24 cellular contexts compared by ENCODE assay signal in the genomic region with DNA sequence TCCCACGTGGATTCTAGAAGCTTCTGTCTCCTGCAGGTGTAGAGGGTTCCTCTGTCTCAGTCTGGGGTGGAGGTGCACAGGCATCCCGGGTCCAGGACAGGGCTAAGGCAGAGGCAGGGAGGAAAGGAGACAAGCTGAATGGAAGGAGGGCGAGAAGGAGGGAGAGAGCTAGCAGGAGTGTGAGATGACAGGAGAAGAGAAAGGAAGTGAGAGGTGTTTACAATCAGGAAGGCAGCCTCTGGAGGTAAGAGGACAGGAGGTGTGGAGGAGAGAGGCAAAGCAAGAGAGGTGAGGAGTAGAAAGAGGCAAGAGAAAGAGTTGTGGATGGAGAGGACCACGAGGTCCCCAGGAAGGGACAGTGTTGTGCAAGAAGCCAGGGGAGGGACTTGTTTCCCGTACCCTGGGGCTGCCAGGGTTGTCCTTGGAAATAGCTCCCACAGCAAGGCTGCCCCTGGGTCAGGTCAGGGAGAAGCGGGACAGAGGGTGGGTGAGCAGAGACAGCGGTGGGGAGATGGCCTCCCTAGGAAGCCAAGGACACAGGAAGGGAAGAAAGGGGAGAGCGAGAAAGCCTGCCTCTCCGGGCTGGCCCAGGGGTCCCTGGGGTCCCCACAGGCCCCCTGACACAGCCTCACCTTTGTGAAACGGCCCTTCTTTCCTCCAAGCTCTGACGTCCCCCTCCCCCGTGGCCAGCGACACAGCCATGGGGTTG.
A peak's percentile ranks its signal among the peaks of the same experiment; 100 is the strongest.
DNase-seq lines count a peak whose midpoint lies in the region; ATAC-seq and TF ChIP-seq lines count a peak whose summit lies in the region.
"Had no signal": no experiment of that assay in that cellular context is flagged by ENCODE, and none has a peak within 500 bp of the region (broad histone marks: within the 10 kb centered on the region; RNA-seq: fewer than 3 reads in every experiment).

No MANE protein-coding gene starts in this region.

- intact Hi-C loops in prostate gland (cut with DNase I): no loop called here

- 74% methylated on average over 13 of the region's 13 CpGs for WGBS in prostate gland

- H3K36me3 ChIP-seq in H7 (replicated peaks; ENCODE audit: control insufficient read depth, insufficient read depth, low read length): no peaks in the 10 kb centered on the region
- H3K36me3 ChIP-seq in RWPE2 (ENCODE audit: low read depth): no peaks in the 10 kb centered on the region
- H3K36me3 ChIP-seq in prostate gland: no peaks in the 10 kb centered on the region
- H3K36me3 ChIP-seq: BLaER1 treated with 17β-estradiol and CSF1 and Interleukin-3, amounts not matched to agents 10 nM and 100 nM; neutrophil; stomach; tibial artery had no signal

- H3K9me3 ChIP-seq in RWPE2 (ENCODE audit: severe bottlenecking) (no peaks in the 10 kb centered on the region), prostate gland (no peaks in the 10 kb centered on the region)
- H3K9me3 ChIP-seq: BLaER1 treated with 17β-estradiol and CSF1 and Interleukin-3, amounts not matched to agents 10 nM and 100 nM; Caco-2; neutrophil; stomach; tibial artery had no signal

- ATAC-seq in RWPE2 (ENCODE audit: low read depth): no peak
- ATAC-seq in left lobe of liver: no peak
- no peak for ATAC-seq in HG03432 (IDR thresholded peaks at IDR 0.05; ENCODE audit: unreplicated experiment)
- ATAC-seq: activated T-cell treated with anti-CD3 and anti-CD28 coated beads, Interleukin-2, amount 50 U/mL, for 4 hours had no signal

- TF ChIP-seq POLR2A in prostate gland (IDR thresholded peaks at IDR 0.05): no peak

- TF ChIP-seq CTCF in RWPE2 (IDR thresholded peaks at IDR 0.05; ENCODE audit: poor library complexity, severe bottlenecking) (no peak), prostate gland (IDR thresholded peaks at IDR 0.05) (no peak)

- H3K27ac ChIP-seq in RWPE2 (ENCODE audit: poor library complexity, severe bottlenecking): no peak overlapping the region
- H3K27ac ChIP-seq in prostate gland: no peak overlapping the region
- H3K27ac ChIP-seq: BLaER1 treated with 17β-estradiol and CSF1 and Interleukin-3, amounts not matched to agents 10 nM and 100 nM; HL-60; neutrophil; stomach; tibial artery had no signal

- DNase-seq in H7 (peak; percentile 10), RWPE2 (ENCODE audit: low spot score) (peak; percentile 43), left lobe of liver (ENCODE audit: low spot score) (peak; percentile 8), prostate gland (ENCODE audit: low spot score) (peak; percentile 1), NK-92 (lab: John Stamatoyannopoulos, UW; ENCODE audit: unreplicated experiment) (no peak), kidney glomerular epithelial cell (lab: John Stamatoyannopoulos, UW) (no peak)
- DNase-seq: activated gamma-delta T cell treated with Interleukin-2 at 50 U/mL for 16 hours; activated T-cell treated with anti-CD3 and anti-CD28 coated beads, Interleukin-2, amount 50 U/mL, for 4 hours; Caco-2; caudate nucleus; dermis blood vessel endothelial cell; DMS79; Kasumi-1; MV-4-11; NCI-H146; OCI-M1; stimulated activated CD4-positive, alpha-beta T cell treated with anti-CD3 and anti-CD28 coated beads, Interleukin-1b, Interleukin-23, amount 100 ng/mL, for 48 hours had no signal

- H3K4me3 ChIP-seq in H7 (ENCODE audit: insufficient read depth, low read depth, low read length): no peak overlapping the region
- H3K4me3 ChIP-seq in RWPE2 (ENCODE audit: severe bottlenecking): no peak overlapping the region
- H3K4me3 ChIP-seq in prostate gland: no peak overlapping the region
- H3K4me3 ChIP-seq: BLaER1 treated with 17β-estradiol and CSF1 and Interleukin-3, amounts not matched to agents 10 nM and 100 nM; smooth muscle cell; stomach; tibial artery had no signal

- H3K4me1 ChIP-seq in RWPE2 (ENCODE audit: insufficient read depth, poor library complexity, severe bottlenecking) (peaks cover 8% of the 10 kb centered on the region), prostate gland (replicated peaks) (no peaks in the 10 kb centered on the region)
- H3K4me1 ChIP-seq: stomach, tibial artery had no signal

- no peaks in the 10 kb centered on the region for H3K27me3 ChIP-seq in H7 (ENCODE audit: control insufficient read depth, insufficient read depth, low read length)
- H3K27me3 ChIP-seq in RWPE2 (ENCODE audit: insufficient read depth, poor library complexity, severe bottlenecking): no peaks in the 10 kb centered on the region
- no peaks in the 10 kb centered on the region for H3K27me3 ChIP-seq in prostate gland (replicated peaks; ENCODE audit: insufficient read depth)
- H3K27me3 ChIP-seq: BLaER1 treated with 17β-estradiol and CSF1 and Interleukin-3, amounts not matched to agents 10 nM and 100 nM; neutrophil had no signal

Comparison
In these comparisons a context has a peak if more than half of its experiments do, and no peak if none do; other contexts are left out.
1. DNase-seq: peak in H7 (single experiment), RWPE2 (single experiment), left lobe of liver (single experiment) and prostate gland (single experiment); none in NK-92 (single experiment) and kidney glomerular epithelial cell (single experiment).